ENCODE assay signal across 28 cellular contexts in the genomic region with DNA sequence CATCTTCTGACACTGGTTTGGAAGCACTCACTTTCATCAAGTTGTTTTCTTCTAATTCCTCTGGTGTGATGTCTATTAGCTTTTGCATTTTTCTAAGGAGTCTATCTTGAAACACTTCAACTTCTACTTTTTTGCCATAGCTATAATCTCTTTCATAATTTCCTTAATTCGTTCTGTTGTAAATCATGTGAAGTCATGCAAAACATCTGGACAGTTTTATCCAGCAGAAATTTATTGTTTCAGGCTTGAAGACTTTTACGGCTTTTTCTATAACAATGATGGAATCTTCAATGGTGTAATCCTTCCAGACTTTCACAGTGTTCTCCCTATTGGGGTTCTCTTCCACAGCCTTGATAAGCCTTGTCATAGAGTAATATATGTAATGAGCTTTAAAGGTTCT.
"Had no signal": no experiment of that assay in that cellular context is flagged by ENCODE, and none has a peak within 500 bp of the region (broad histone marks: within the 10 kb centered on the region; RNA-seq: fewer than 3 reads in every experiment).

No MANE protein-coding gene starts in this region.

- DNase-seq: activated CD4-positive, alpha-beta T cell treated with anti-CD3 and anti-CD28 coated beads, Interleukin-2, amount 10 ng/mL, durations not matched to agents 24 days and 14 days; activated CD4-positive, alpha-beta T cell treated with anti-CD3 and anti-CD28 coated beads, Interleukin-2, amount 50 U/mL, for 4 hours; activated CD8-positive, alpha-beta T cell treated with anti-CD3 and anti-CD28 coated beads for 36 hours; activated effector memory CD4-positive, alpha-beta T cell treated with anti-CD3 and anti-CD28 coated beads, Interleukin-2, amount 50 U/mL, for 16 hours; activated naive CD4-positive, alpha-beta T cell; activated naive CD4-positive, alpha-beta T cell treated with anti-CD3 and anti-CD28 coated beads, Interleukin-2, amount 50 U/mL, for 16 hours; activated naive CD8-positive, alpha-beta T cell treated with anti-CD3 and anti-CD28 coated beads for 36 hours; activated T-cell treated with anti-CD3 and anti-CD28 coated beads, Interleukin-2, amount 50 U/mL, for 1 hour; activated T-cell treated with anti-CD3 and anti-CD28 coated beads, Interleukin-2, amount 50 U/mL, for 72 hours; amygdala; body of pancreas; cerebellar nuclear complex; NCI-H1105; NCI-H1436; NCI-H1694; NCI-H1930; NCI-H2081 treated with DMSO at 0.1 percent for 48 hours; NCI-H345; NCI-H524 treated with DMSO at 0.1 percent for 48 hours; SHP77; SJCRH30; T1000; WERI-Rb-1 had no signal

- H3K27ac ChIP-seq: ascending aorta, body of pancreas, breast epithelium, KMS-11, SJCRH30, SK-N-MC, WERI-Rb-1 had no signal

- H3K9me3 ChIP-seq: ascending aorta, body of pancreas, breast epithelium, SJCRH30 had no signal

- H3K4me3 Mint-ChIP-seq: activated CD4-positive, alpha-beta T cell treated with anti-CD3 and anti-CD28 coated beads, Interleukin-2, amount 10 ng/mL, durations not matched to agents 24 days and 14 days; activated CD8-positive, alpha-beta T cell treated with anti-CD3 and anti-CD28 coated beads for 36 hours; activated naive CD8-positive, alpha-beta T cell treated with anti-CD3 and anti-CD28 coated beads for 36 hours; activated T-cell treated with anti-CD3 and anti-CD28 coated beads, Interleukin-2, amount 50 U/mL, for 72 hours; activated T-helper 17 cell treated with anti-CD3 and anti-CD28 coated beads, Interleukin-2, amount 50 U/mL, for 72 hours had no signal

- H3K36me3 ChIP-seq: ascending aorta, breast epithelium, SJCRH30, WERI-Rb-1 had no signal

- H3K27me3 Mint-ChIP-seq: activated CD4-positive, alpha-beta T cell treated with anti-CD3 and anti-CD28 coated beads, Interleukin-2, amount 10 ng/mL, durations not matched to agents 24 days and 14 days; activated CD8-positive, alpha-beta T cell treated with anti-CD3 and anti-CD28 coated beads for 36 hours; activated naive CD8-positive, alpha-beta T cell treated with anti-CD3 and anti-CD28 coated beads for 36 hours; activated T-helper 17 cell treated with anti-CD3 and anti-CD28 coated beads, Interleukin-2, amount 50 U/mL, for 72 hours had no signal

- H3K4me2 ChIP-seq: KMS-11 had no signal

- H3K4me1 Mint-ChIP-seq: activated CD4-positive, alpha-beta T cell treated with anti-CD3 and anti-CD28 coated beads, Interleukin-2, amount 10 ng/mL, durations not matched to agents 24 days and 14 days; activated naive CD8-positive, alpha-beta T cell treated with anti-CD3 and anti-CD28 coated beads for 36 hours; activated T-helper 17 cell treated with anti-CD3 and anti-CD28 coated beads, Interleukin-2, amount 50 U/mL, for 72 hours had no signal

- H3K9ac ChIP-seq: KMS-11 had no signal

- H3K4me3 ChIP-seq: ascending aorta, body of pancreas, breast epithelium, SJCRH30, SK-N-MC had no signal

- H3K36me3 Mint-ChIP-seq: activated naive CD8-positive, alpha-beta T cell treated with anti-CD3 and anti-CD28 coated beads for 36 hours had no signal

- H3K27ac Mint-ChIP-seq: activated CD4-positive, alpha-beta T cell treated with anti-CD3 and anti-CD28 coated beads, Interleukin-2, amount 10 ng/mL, durations not matched to agents 24 days and 14 days; activated CD8-positive, alpha-beta T cell treated with anti-CD3 and anti-CD28 coated beads for 36 hours; activated naive CD8-positive, alpha-beta T cell treated with anti-CD3 and anti-CD28 coated beads for 36 hours; activated T-cell treated with anti-CD3 and anti-CD28 coated beads, Interleukin-2, amount 50 U/mL, for 72 hours; activated T-helper 17 cell treated with anti-CD3 and anti-CD28 coated beads, Interleukin-2, amount 50 U/mL, for 72 hours had no signal

- H3K4me1 ChIP-seq: ascending aorta, body of pancreas, breast epithelium, SJCRH30 had no signal

- H3K27me3 ChIP-seq: ascending aorta, body of pancreas, breast epithelium, SJCRH30 had no signal
